In the genomic region with DNA sequence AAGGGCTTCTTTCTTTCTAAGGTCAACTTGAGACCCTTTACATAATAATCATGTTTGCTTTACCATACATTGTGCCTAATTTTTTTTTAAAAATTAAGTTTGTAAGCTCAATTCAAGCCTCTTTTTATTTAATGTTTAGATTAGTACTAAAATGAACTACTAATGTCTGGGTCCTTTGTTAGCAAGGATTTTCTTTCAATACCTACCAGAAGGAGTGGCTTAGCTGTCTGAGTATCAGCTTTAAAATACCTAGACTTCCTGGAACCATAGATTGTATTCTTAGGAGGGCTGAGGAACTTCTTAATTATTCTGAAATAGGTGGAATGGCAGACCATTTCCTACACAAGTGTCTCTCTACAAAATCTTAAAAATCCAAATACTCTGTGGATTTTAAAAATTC, we compare ENCODE assay signal across 18 cellular contexts.
A peak's percentile ranks its signal among the peaks of the same experiment; 100 is the strongest.
DNase-seq lines count a peak whose midpoint lies in the region; ATAC-seq, FAIRE-seq and TF ChIP-seq lines count a peak whose summit lies in the region.
"Had no signal": no experiment of that assay in that cellular context is flagged by ENCODE, and none has a peak within 500 bp of the region (broad histone marks: within the 10 kb centered on the region; RNA-seq: fewer than 3 reads in every experiment).

No MANE protein-coding gene starts in this region.

- no peak for ATAC-seq in GM18870 (IDR thresholded peaks at IDR 0.05; ENCODE audit: unreplicated experiment)
- ATAC-seq in HG03196 (IDR thresholded peaks at IDR 0.05; ENCODE audit: unreplicated experiment), result no peak
- ATAC-seq: GM12878, T-helper 17 cell had no signal

- dilution Hi-C loops in endothelial cell of umbilical vein (cut with MboI; ENCODE audit: extremely low pct_ligation_motif_present, low sequenced_read_pairs), result no loop called here

- no peak overlapping the region for H3K9ac ChIP-seq in endothelial cell of umbilical vein (replicated peaks; ENCODE audit: extremely low read depth, insufficient read depth, low read length)
- H3K9ac ChIP-seq in neural progenitor cell, result no peak overlapping the region

- BruUV-seq in endothelial cell of umbilical vein (replicated peaks; lab: Mats Ljungman, UMichigan), result no TSS peak

- POLR2A ChIA-PET in endothelial cell of umbilical vein (lab: Charles Lee), result interaction anchor here (0.9 kb wide), 1 partner anchor 11 kb away, joined by 3 read pairs; no protein-coding TSS in a partner anchor

- H3K9me3 ChIP-seq in endothelial cell of umbilical vein (replicated peaks; ENCODE audit: control insufficient read depth, insufficient read depth, low read length), result no peaks in the 10 kb centered on the region
- no peaks in the 10 kb centered on the region for H3K9me3 ChIP-seq in neural progenitor cell (ENCODE audit: low read depth)

- no peak for TF ChIP-seq POLR2A in endothelial cell of umbilical vein (IDR thresholded peaks at IDR 0.05; ENCODE audit: low read depth, low read length)

- H3K36me3 Mint-ChIP-seq in HFFc6 (ENCODE audit: low read depth) (peaks cover 41% of the 10 kb centered on the region), neural progenitor cell (peaks cover 12% of the 10 kb centered on the region)
- H3K36me3 Mint-ChIP-seq: CD14-positive monocyte had no signal

- peaks cover 6% of the 10 kb centered on the region for H3K27me3 Mint-ChIP-seq in HFFc6 (ENCODE audit: insufficient read depth)
- H3K27me3 Mint-ChIP-seq in neural progenitor cell (ENCODE audit: insufficient read depth, low read depth), result no peaks in the 10 kb centered on the region

- DNase-seq in D721Med (ENCODE audit: insufficient read length, low spot score), result no peak
- no peak for DNase-seq in HFFc6
- no peak for DNase-seq in endothelial cell of umbilical vein (ENCODE audit: low read depth, low spot score)
- DNase-seq in neural progenitor cell (ENCODE audit: low spot score), result no peak
- DNase-seq in AG08395 (ENCODE audit: low spot score), result no peak
- DNase-seq: COR-L47, DMS153, NCI-H1092 treated with DMSO at 0.1 percent for 48 hours, NCI-H146, NCI-H2081 treated with DMSO at 0.1 percent for 48 hours, NCI-H524, NCI-H82, OCI-M1, T-helper 17 cell had no signal

- H3K27me3 ChIP-seq in endothelial cell of umbilical vein (ENCODE audit: control insufficient read depth in 2 of 2, insufficient read depth in 2 of 2, low read length in 2 of 2) (no peaks in the 10 kb centered on the region), neural progenitor cell (no peaks in the 10 kb centered on the region)

- H3F3A ChIP-seq in neural progenitor cell (ENCODE audit: low read depth), result no peaks in the 10 kb centered on the region

- H3K4me3 ChIP-seq in endothelial cell of umbilical vein (replicated peaks in 1 of 3; ENCODE audit: insufficient read depth in 1 of 3, low read depth in 1 of 3, low read length in 3 of 3), result no peak overlapping the region
- H3K4me3 ChIP-seq in neural progenitor cell, result no peak overlapping the region
- H3K4me3 ChIP-seq: GM12878 had no signal

- H3K27ac ChIP-seq in endothelial cell of umbilical vein (ENCODE audit: insufficient read depth, low read depth, low read length) (peak overlapping the region; percentile 14), neural progenitor cell (peak overlapping the region; percentile 3)

- H3K9me1 ChIP-seq in endothelial cell of umbilical vein (replicated peaks; ENCODE audit: control insufficient read depth, extremely low read depth, insufficient read depth, low read length), result no peaks in the 10 kb centered on the region

- H3K4me2 ChIP-seq in endothelial cell of umbilical vein (ENCODE audit: insufficient read depth, low read length) (no peak overlapping the region), neural progenitor cell (no peak overlapping the region)

- no peak overlapping the region for H2AFZ ChIP-seq in endothelial cell of umbilical vein (ENCODE audit: low read depth, low read length)
- H2AFZ ChIP-seq in neural progenitor cell (replicated peaks), result no peak overlapping the region

- H3K4me1 ChIP-seq in endothelial cell of umbilical vein (ENCODE audit: control insufficient read depth, extremely low read depth, insufficient read depth, low read length) (peaks cover 60% of the 10 kb centered on the region), neural progenitor cell (peaks cover 28% of the 10 kb centered on the region)

- peaks cover 61% of the 10 kb centered on the region for H3K79me2 ChIP-seq in endothelial cell of umbilical vein (ENCODE audit: control insufficient read depth, insufficient read depth, low read length)
- peaks cover 9% of the 10 kb centered on the region for H3K79me2 ChIP-seq in neural progenitor cell (ENCODE audit: low read depth)

- no peak for TF ChIP-seq CTCF in D721Med (IDR thresholded peaks at IDR 0.05; ENCODE audit: insufficient read depth, missing control alignments)
- TF ChIP-seq CTCF in HFFc6 (IDR thresholded peaks at IDR 0.05), result no peak
- TF ChIP-seq CTCF in endothelial cell of umbilical vein (IDR thresholded peaks at IDR 0.05; ENCODE audit: extremely low read depth in 1 of 2, insufficient read depth in 1 of 2, low read depth in 1 of 2, low read length in 2 of 2), result no peak
- no peak for TF ChIP-seq CTCF in neural progenitor cell (IDR thresholded peaks at IDR 0.05)

- H3K4me1 Mint-ChIP-seq in HFFc6 (ENCODE audit: low read depth), result peaks cover 100% of the 10 kb centered on the region
- peaks cover 18% of the 10 kb centered on the region for H3K4me1 Mint-ChIP-seq in neural progenitor cell
- H3K4me1 Mint-ChIP-seq: T-helper 17 cell had no signal

- H3K4me3 Mint-ChIP-seq in HFFc6, result no peak overlapping the region
- H3K4me3 Mint-ChIP-seq in neural progenitor cell, result no peak overlapping the region
- H3K4me3 Mint-ChIP-seq: CD14-positive monocyte, T-helper 17 cell had no signal

- intact Hi-C loops in endothelial cell of umbilical vein (cut with micrococcal nuclease), result loop anchor here (5.0 kb wide), 2 partner anchors 289 to 639 kb away; no protein-coding TSS in a partner anchor

- FAIRE-seq in D721Med (lab: Jason Lieb, UNC) (peak; percentile 35), endothelial cell of umbilical vein (lab: Jason Lieb, UNC) (no peak)
- FAIRE-seq: GM12878 had no signal

- H3K9me3 Mint-ChIP-seq in HFFc6 (no peaks in the 10 kb centered on the region), neural progenitor cell (no peaks in the 10 kb centered on the region)
- H3K9me3 Mint-ChIP-seq: CD14-positive monocyte had no signal

- CTCF ChIA-PET in endothelial cell of umbilical vein (lab: Charles Lee), result interaction anchor here (0.8 to 3.3 kb wide), 5 partner anchors 10 to 54 kb away, joined by 3 to 17 read pairs (median 4); no protein-coding TSS in a partner anchor

- H3K27ac Mint-ChIP-seq in HFFc6 (peak overlapping the region; percentile 96), neural progenitor cell (no peak overlapping the region)
- H3K27ac Mint-ChIP-seq: CD14-positive monocyte, T-helper 17 cell had no signal

- H3K36me3 ChIP-seq in endothelial cell of umbilical vein (ENCODE audit: control insufficient read depth in 2 of 2, extremely low read depth in 1 of 2, insufficient read depth in 2 of 2, low read length in 2 of 2) (peaks cover 0 to 5% of the 10 kb centered on the region in 2 experiments), neural progenitor cell (no peaks in the 10 kb centered on the region)

- H4K20me1 ChIP-seq in endothelial cell of umbilical vein (replicated peaks; ENCODE audit: control insufficient read depth, extremely low read depth, insufficient read depth, low read length), result no peaks in the 10 kb centered on the region
- H4K20me1 ChIP-seq in neural progenitor cell (ENCODE audit: low read depth), result peaks cover 14% of the 10 kb centered on the region

TF ChIP-seq in endothelial cell of umbilical vein, 7 proteins besides CTCF, POLR2A, EP300 and RAD21:
- no peak for TF ChIP-seq EZH2 (IDR thresholded peaks at IDR 0.05; ENCODE audit: borderline replicate concordance, low read depth, low read length, severe bottlenecking)
- no peak for TF ChIP-seq JUN (IDR thresholded peaks at IDR 0.05; ENCODE audit: borderline replicate concordance, insufficient read depth, insufficient read length, low read depth)
- TF ChIP-seq, protein P1, sequence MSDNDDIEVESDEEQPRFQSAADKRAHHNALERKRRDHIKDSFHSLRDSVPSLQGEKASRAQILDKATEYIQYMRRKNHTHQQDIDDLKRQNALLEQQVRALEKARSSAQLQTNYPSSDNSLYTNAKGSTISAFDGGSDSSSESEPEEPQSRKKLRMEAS (IDR thresholded peaks at IDR 0.05; ENCODE audit: insufficient read depth, insufficient read length), result no peak
- no peak for TF ChIP-seq GATA2 (IDR thresholded peaks at IDR 0.05; ENCODE audit: insufficient read depth, insufficient read length, low read depth, low read length)
- TF ChIP-seq MYC (IDR thresholded peaks at IDR 0.05; ENCODE audit: low read depth, low read length), result no peak
- no peak for TF ChIP-seq FOS (IDR thresholded peaks at IDR 0.05; ENCODE audit: borderline replicate concordance, insufficient read depth, low read length)
- no peak for TF ChIP-seq POLR2AphosphoS5 (IDR thresholded peaks at IDR 0.05; ENCODE audit: insufficient read depth, low read depth, low read length)
